In genomic region chr10:80501913-80502521, GRCh38 we compare ENCODE assay signal across 10 cellular contexts. TPM values are rescaled to one million over a fixed set of nuclear protein-coding genes. Genes with fewer than 3 reads are reported as not detected.
DNase-seq lines count a peak whose midpoint lies in the region; ATAC-seq and TF ChIP-seq lines count a peak whose summit lies in the region.
"Had no signal": no experiment of that assay in that cellular context is flagged by ENCODE, and none has a peak within 500 bp of the region (broad histone marks: within the 10 kb centered on the region; RNA-seq: fewer than 3 reads in every experiment).

No MANE protein-coding gene starts in this region.

- peak; percentile 57 for DNase-seq in activated effector memory CD4-positive, alpha-beta T cell treated with anti-CD3 and anti-CD28 coated beads, Interleukin-2, amount 50 U/mL, for 16 hours
- DNase-seq in activated effector memory CD4-positive, alpha-beta T cell treated with Interleukin-2 at 50 U/mL for 16 hours: no peak
- no peak for DNase-seq in activated naive CD8-positive, alpha-beta T cell treated with anti-CD3 and anti-CD28 coated beads, Interleukin-2, amount 50 U/mL, for 24 hours
- DNase-seq in islet precursor cell: peak; percentile 85
- DNase-seq in thyroid gland: no peak
- no peak for DNase-seq in MG63
- DNase-seq: activated CD4-positive, CD25-positive, alpha-beta regulatory T cell treated with anti-CD3 and anti-CD28 coated beads, Interleukin-2, amount 50 U/mL, for 72 hours had no signal

- TF ChIP-seq POLR2A in thyroid gland (IDR thresholded peaks at IDR 0.05): no peak

- no peaks in the 10 kb centered on the region for H3K27me3 Mint-ChIP-seq in activated naive CD8-positive, alpha-beta T cell treated with anti-CD3 and anti-CD28 coated beads, Interleukin-2, amount 50 U/mL, for 24 hours

- no peak overlapping the region for H3K4me3 ChIP-seq in thyroid gland (replicated peaks in 1 of 3)
- no peak overlapping the region for H3K4me3 ChIP-seq in MG63
- H3K4me3 ChIP-seq: HAP-1 had no signal

- no peaks in the 10 kb centered on the region for H3K9me3 ChIP-seq in thyroid gland
- H3K9me3 ChIP-seq in MG63: no peaks in the 10 kb centered on the region
- H3K9me3 ChIP-seq: HAP-1 had no signal

- intact Hi-C loops in thyroid gland (cut with DNase I): loop anchor here (5.0 to 10.0 kb wide), 2 partner anchors 55 to 117 kb away; no protein-coding TSS in a partner anchor

- peaks cover 4% of the 10 kb centered on the region for H3K36me3 Mint-ChIP-seq in activated naive CD8-positive, alpha-beta T cell treated with anti-CD3 and anti-CD28 coated beads, Interleukin-2, amount 50 U/mL, for 24 hours (ENCODE audit: low read depth)

- H3K4me3 Mint-ChIP-seq in activated naive CD8-positive, alpha-beta T cell treated with anti-CD3 and anti-CD28 coated beads, Interleukin-2, amount 50 U/mL, for 24 hours: no peak overlapping the region

- peaks cover 0 to 1% of the 10 kb centered on the region in 2 donors for H3K36me3 ChIP-seq in thyroid gland
- H3K36me3 ChIP-seq in MG63: no peaks in the 10 kb centered on the region; the same call in none of the 2 replicates

- H3K27me3 ChIP-seq in thyroid gland: no peaks in the 10 kb centered on the region
- no peaks in the 10 kb centered on the region for H3K27me3 ChIP-seq in MG63

- no peak for TF ChIP-seq CTCF in thyroid gland (IDR thresholded peaks at IDR 0.05)

- peaks cover under 1% of the 10 kb centered on the region for H3K9me3 Mint-ChIP-seq in activated naive CD8-positive, alpha-beta T cell treated with anti-CD3 and anti-CD28 coated beads, Interleukin-2, amount 50 U/mL, for 24 hours

- peaks cover 80 to 100% of the 10 kb centered on the region in 2 donors for H3K4me1 ChIP-seq in thyroid gland

- ATAC-seq in activated naive CD8-positive, alpha-beta T cell treated with anti-CD3 and anti-CD28 coated beads, Interleukin-2, amount 50 U/mL, for 24 hours: no peak
- ATAC-seq in esophagus mucosa (no peak), HG02973 (IDR thresholded peaks at IDR 0.05; ENCODE audit: unreplicated experiment) (no peak)

- peak overlapping the region in 2 of 3 donors; percentile 86 to 94 for H3K27ac ChIP-seq in thyroid gland

- H3K4me1 Mint-ChIP-seq in activated naive CD8-positive, alpha-beta T cell treated with anti-CD3 and anti-CD28 coated beads, Interleukin-2, amount 50 U/mL, for 24 hours: peaks cover 89% of the 10 kb centered on the region

- WGBS in thyroid gland, 2 donors: 76 to 85% methylated on average over 13 of the region's 13 CpGs

- H3K27ac Mint-ChIP-seq in activated naive CD8-positive, alpha-beta T cell treated with anti-CD3 and anti-CD28 coated beads, Interleukin-2, amount 50 U/mL, for 24 hours: peak overlapping the region; percentile 96

RNA-seq across cellular contexts. Expression of gene SH2D4B, which starts 35.7 kb away (rescaled TPM):
- total RNA-seq in thyroid gland (1 to 10 TPM in 2 of 4 donors, not detected in 2; 1.1 to 1.6 TPM), esophagus mucosa (0.04 TPM)
- total RNA-seq in MG63 (2014; rRNA removed; shearing (Covaris generic); ENCODE audit: low replicate concordance): not detected in 2 replicates

RNA-seq across cellular contexts. Expression of gene TSPAN14, which starts 47.9 kb away (rescaled TPM):
- 10 to 100 TPM; 61.6 to 83.4 (median 77.9) TPM for total RNA-seq in thyroid gland
- 94.6 TPM for total RNA-seq in esophagus mucosa
- 6.6 and 10.0 TPM in 2 replicates for total RNA-seq in MG63 (2014; rRNA removed; shearing (Covaris generic); ENCODE audit: low replicate concordance)

Comparison
In these comparisons a context has a peak if more than half of its experiments do, and no peak if none do; other contexts are left out.
1. DNase-seq: peak in activated effector memory CD4-positive, alpha-beta T cell treated with anti-CD3 and anti-CD28 coated beads, Interleukin-2, amount 50 U/mL, for 16 hours (single experiment) and islet precursor cell (single experiment); none in activated effector memory CD4-positive, alpha-beta T cell treated with Interleukin-2 at 50 U/mL for 16 hours (single experiment), activated naive CD8-positive, alpha-beta T cell treated with anti-CD3 and anti-CD28 coated beads, Interleukin-2, amount 50 U/mL, for 24 hours (single experiment), thyroid gland (0 of 2) and MG63 (single experiment).